ENCODE assay signal across 22 cellular contexts in the genomic region with DNA sequence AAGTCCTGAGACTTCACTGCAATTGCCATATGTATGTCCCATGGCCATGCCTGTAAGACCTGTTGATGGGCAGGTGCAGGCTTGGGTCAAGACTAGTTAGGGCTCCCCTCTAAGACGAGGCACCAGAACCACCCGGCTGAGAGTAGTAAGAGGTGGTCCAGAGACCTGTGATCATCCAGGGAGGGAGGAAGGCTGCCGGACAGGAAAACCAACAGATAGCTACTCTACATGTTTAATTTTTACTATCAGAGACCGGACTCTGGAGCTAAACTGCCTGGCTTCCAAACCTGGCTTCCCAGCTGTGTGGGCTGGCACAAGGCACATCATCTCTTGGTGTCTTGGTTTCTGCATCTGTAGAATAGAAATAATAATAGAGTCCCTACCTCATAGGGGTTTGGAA.
DNase-seq lines count a peak whose midpoint lies in the region; ATAC-seq and TF ChIP-seq lines count a peak whose summit lies in the region.
"Had no signal": no experiment of that assay in that cellular context is flagged by ENCODE, and none has a peak within 500 bp of the region (broad histone marks: within the 10 kb centered on the region; RNA-seq: fewer than 3 reads in every experiment).

No MANE protein-coding gene starts in this region.

- H3K27ac ChIP-seq in right atrium auricular region (peak overlapping the region; percentile 82 to 87), esophagus muscularis mucosa (replicated peaks in 1 of 4) (no peak overlapping the region)
- H3K27ac ChIP-seq: A549; BLaER1 treated with 17β-estradiol and CSF1 and Interleukin-3, amounts not matched to agents 10 nM and 100 nM had no signal

- H3K36me3 ChIP-seq in right atrium auricular region (no peaks in the 10 kb centered on the region), esophagus muscularis mucosa (no peaks in the 10 kb centered on the region)
- H3K36me3 ChIP-seq: BE2C; BLaER1 treated with 17β-estradiol and CSF1 and Interleukin-3, amounts not matched to agents 10 nM and 100 nM; HAP-1 had no signal

- ATAC-seq in Right ventricle myocardium inferior (no peak), GM18511 (IDR thresholded peaks at IDR 0.05; ENCODE audit: unreplicated experiment) (no peak)
- ATAC-seq: A549 had no signal

- TF ChIP-seq EP300 in esophagus muscularis mucosa (IDR thresholded peaks at IDR 0.05), result no peak

- intact Hi-C loops in Right ventricle myocardium inferior (cut with DNase I), result no loop called here
- intact Hi-C loops in esophagus muscularis mucosa (cut with DNase I), result no loop called here

- no peak overlapping the region for H3K27ac Mint-ChIP-seq in osteocyte (ENCODE audit: unreplicated experiment)
- H3K27ac Mint-ChIP-seq: CD4-positive, alpha-beta T cell; CD8-positive, alpha-beta memory T cell had no signal

- 92% methylated on average over 4 of the region's 4 CpGs for WGBS in esophagus muscularis mucosa

- H3K27me3 ChIP-seq in right atrium auricular region (no peaks in the 10 kb centered on the region), esophagus muscularis mucosa (no peaks in the 10 kb centered on the region)
- H3K27me3 ChIP-seq: BE2C; BLaER1 treated with 17β-estradiol and CSF1 and Interleukin-3, amounts not matched to agents 10 nM and 100 nM had no signal

- no peaks in the 10 kb centered on the region for H3K9me3 ChIP-seq in right atrium auricular region
- H3K9me3 ChIP-seq in esophagus muscularis mucosa, result no peaks in the 10 kb centered on the region
- H3K9me3 ChIP-seq: A549, BE2C, HAP-1 had no signal

- no peak for TF ChIP-seq POLR2A in esophagus muscularis mucosa (IDR thresholded peaks at IDR 0.05; ENCODE audit: low read depth)

- H3K4me3 Mint-ChIP-seq in osteocyte (ENCODE audit: unreplicated experiment), result no peak overlapping the region
- H3K4me3 Mint-ChIP-seq: CD14-positive monocyte; CD4-positive, alpha-beta T cell; CD8-positive, alpha-beta memory T cell had no signal

- H3K9me3 Mint-ChIP-seq in osteocyte (ENCODE audit: unreplicated experiment), result no peaks in the 10 kb centered on the region
- H3K9me3 Mint-ChIP-seq: CD4-positive, alpha-beta T cell; CD8-positive, alpha-beta memory T cell had no signal

- no peak for TF ChIP-seq CTCF in right atrium auricular region (IDR thresholded peaks at IDR 0.05)
- no peak for TF ChIP-seq CTCF in esophagus muscularis mucosa (IDR thresholded peaks at IDR 0.05)
- TF ChIP-seq CTCF in osteocyte (IDR thresholded peaks at IDR 0.05), result no peak

- no peaks in the 10 kb centered on the region for H3K36me3 Mint-ChIP-seq in osteocyte (ENCODE audit: unreplicated experiment)
- H3K36me3 Mint-ChIP-seq: CD14-positive monocyte; CD8-positive, alpha-beta memory T cell had no signal

- peak; percentile 52 for DNase-seq in right atrium auricular region (ENCODE audit: low spot score)
- no peak for DNase-seq in Right ventricle myocardium inferior (ENCODE audit: missing footprints)
- DNase-seq in esophagus muscularis mucosa (ENCODE audit: extremely low spot score), result peak; percentile 79
- peak; percentile 64 for DNase-seq in osteocyte (ENCODE audit: extremely low spot score, unreplicated experiment)
- no peak for DNase-seq in NCI-H1105 treated with DMSO at 0.1 percent for 48 hours (lab: John Stamatoyannopoulos, UW)
- DNase-seq in GDM1 (lab: John Stamatoyannopoulos, UW), result no peak
- DNase-seq: 8988T; ACHN; AML-193; BE2C; CD4-positive, alpha-beta T cell; CD8-positive, alpha-beta memory T cell; DMS 273 treated with DMSO at 0.1 percent for 48 hours; DMS79; EL; GF-D8; GOT3 had no signal

- H3K4me1 Mint-ChIP-seq in osteocyte (ENCODE audit: unreplicated experiment), result peaks cover 2% of the 10 kb centered on the region

- H3K27me3 Mint-ChIP-seq in osteocyte (ENCODE audit: unreplicated experiment), result peaks cover 9% of the 10 kb centered on the region
- H3K27me3 Mint-ChIP-seq: CD4-positive, alpha-beta T cell had no signal

- H3K4me1 ChIP-seq in right atrium auricular region (peaks cover 0 to 27% of the 10 kb centered on the region in 2 donors), esophagus muscularis mucosa (peaks cover 7 to 13% (median 9%) of the 10 kb centered on the region in 4 donors)
- H3K4me1 ChIP-seq: BE2C, HAP-1 had no signal

- H3K4me3 ChIP-seq in right atrium auricular region, result no peak overlapping the region
- H3K4me3 ChIP-seq in esophagus muscularis mucosa, result no peak overlapping the region
- H3K4me3 ChIP-seq: A549; BLaER1 treated with 17β-estradiol and CSF1 and Interleukin-3, amounts not matched to agents 10 nM and 100 nM; HAP-1 had no signal

Comparison
In these comparisons a context has a peak if more than half of its experiments do, and no peak if none do; other contexts are left out.
1. DNase-seq: peak in right atrium auricular region (single experiment), esophagus muscularis mucosa (single experiment) and osteocyte (single experiment); none in Right ventricle myocardium inferior (single experiment), NCI-H1105 treated with DMSO at 0.1 percent for 48 hours (single experiment) and GDM1 (single experiment).
2. H3K27ac ChIP-seq: peak in right atrium auricular region (2 of 2); none in esophagus muscularis mucosa (0 of 4).